Comparison of ENCODE assay signal across 9 cellular contexts in the genomic region with DNA sequence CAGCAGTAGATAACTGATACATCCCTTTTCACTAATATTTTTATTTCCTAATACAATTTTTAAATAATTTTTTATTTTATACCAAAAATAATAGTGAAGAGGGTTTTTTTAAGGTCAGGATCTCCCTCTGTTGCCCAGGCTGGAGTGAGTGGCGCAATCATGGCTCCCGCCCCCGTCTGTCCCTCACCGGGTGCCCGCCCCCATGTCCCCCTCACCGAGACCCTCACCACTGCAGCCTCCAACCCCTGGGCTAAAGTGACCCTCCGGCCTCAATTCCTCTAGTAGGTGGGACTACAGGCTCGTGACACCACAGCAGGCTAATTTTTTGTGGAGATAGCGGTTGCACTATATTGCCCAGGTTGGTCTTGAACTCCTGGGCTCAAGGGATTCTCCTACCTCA. TPM values are rescaled to one million over a fixed set of nuclear protein-coding genes. Genes with fewer than 3 reads are reported as not detected.
DNase-seq lines count a peak whose midpoint lies in the region; ATAC-seq and TF ChIP-seq lines count a peak whose summit lies in the region.
"Had no signal": no experiment of that assay in that cellular context is flagged by ENCODE, and none has a peak within 500 bp of the region (broad histone marks: within the 10 kb centered on the region; RNA-seq: fewer than 3 reads in every experiment).

No MANE protein-coding gene starts in this region.

- no peaks in the 10 kb centered on the region for H3K9me3 Mint-ChIP-seq in activated CD4-positive, alpha-beta memory T cell treated with anti-CD3 and anti-CD28 coated beads for 36 hours

- H3K36me3 ChIP-seq in right atrium auricular region (no peaks in the 10 kb centered on the region), gastrocnemius medialis (no peaks in the 10 kb centered on the region)

- CTCF ChIA-PET in activated CD4-positive, alpha-beta memory T cell treated with anti-CD3 and anti-CD28 coated beads for 36 hours (lab: Charles Lee), result no interaction called here

- ATAC-seq in gastrocnemius medialis (no peak), HG03354 (IDR thresholded peaks at IDR 0.05; ENCODE audit: poor library complexity, severe bottlenecking, unreplicated experiment) (no peak)

- H3K27ac ChIP-seq in right atrium auricular region (peak overlapping the region; percentile 90 to 96), gastrocnemius medialis (peak overlapping the region; percentile 86 to 94 (median 88))
- H3K27ac ChIP-seq: SK-N-MC had no signal

- peaks cover 0 to 24% of the 10 kb centered on the region in 2 donors for H3K4me1 ChIP-seq in right atrium auricular region
- H3K4me1 ChIP-seq in gastrocnemius medialis, result peaks cover 0 to 4% of the 10 kb centered on the region in 2 donors

- POLR2A ChIA-PET in activated CD4-positive, alpha-beta memory T cell treated with anti-CD3 and anti-CD28 coated beads for 36 hours (lab: Charles Lee), result no interaction called here

- H3K36me3 Mint-ChIP-seq in activated CD4-positive, alpha-beta memory T cell treated with anti-CD3 and anti-CD28 coated beads for 36 hours, result no peaks in the 10 kb centered on the region

- intact Hi-C loops in activated CD4-positive, alpha-beta memory T cell treated with anti-CD3 and anti-CD28 coated beads for 36 hours (cut with micrococcal nuclease), result no loop called here
- intact Hi-C loops in gastrocnemius medialis (cut with DNase I; ENCODE audit: low total_unique reads), result no loop called here

- TF ChIP-seq CTCF in GM12865 (IDR thresholded peaks at IDR 0.05; ENCODE audit: insufficient read depth, low read depth, low read length, missing control alignments) (no peak), right atrium auricular region (IDR thresholded peaks at IDR 0.05) (no peak), gastrocnemius medialis (IDR thresholded peaks at IDR 0.05 in 4 of 5, conservative IDR thresholded peaks at IDR 0.05 in 1 of 5) (no peak)

- peaks cover 19% of the 10 kb centered on the region for H3K4me1 Mint-ChIP-seq in activated CD4-positive, alpha-beta memory T cell treated with anti-CD3 and anti-CD28 coated beads for 36 hours (ENCODE audit: low read depth)

- peak overlapping the region; percentile 80 for H3K27ac Mint-ChIP-seq in activated CD4-positive, alpha-beta memory T cell treated with anti-CD3 and anti-CD28 coated beads for 36 hours

- H3K4me3 ChIP-seq in GM12865 (ENCODE audit: low read depth, low read length) (peak overlapping the region; percentile 70), right atrium auricular region (peak overlapping the region; percentile 48 to 83), gastrocnemius medialis (peak overlapping the region; percentile 66 to 77 (median 72))
- H3K4me3 ChIP-seq: SK-N-MC had no signal

- peak overlapping the region; percentile 84 for H3K4me3 Mint-ChIP-seq in activated CD4-positive, alpha-beta memory T cell treated with anti-CD3 and anti-CD28 coated beads for 36 hours

- TF ChIP-seq POLR2A in gastrocnemius medialis (IDR thresholded peaks at IDR 0.05), result no peak

- H3K27me3 ChIP-seq in right atrium auricular region, result no peaks in the 10 kb centered on the region
- peaks cover 8 to 47% (median 43%) of the 10 kb centered on the region in 3 donors for H3K27me3 ChIP-seq in gastrocnemius medialis

- in situ Hi-C loops in gastrocnemius medialis (cut with MboI; ENCODE audit: low sequenced_read_pairs in 4 of 4), result loop anchor here (25.0 kb wide), 3 partner anchors 474 to 949 kb away; a partner anchor contains a TSS

- DNase-seq in GM12865 (ENCODE audit: low read depth) (no peak), right atrium auricular region (ENCODE audit: low spot score) (no peak), gastrocnemius medialis (no peak), HUDEP-2 (lab: John Stamatoyannopoulos, UW; ENCODE audit: unreplicated experiment in 76 of 76) (no peak), NCI-H2196 (lab: John Stamatoyannopoulos, UW; ENCODE audit: unreplicated experiment) (no peak)
- no peak for DNase-seq in activated CD4-positive, alpha-beta memory T cell treated with anti-CD3 and anti-CD28 coated beads for 36 hours
- DNase-seq in stimulated activated naive CD4-positive, alpha-beta T cell treated with Interleukin-2 at 50 U/mL for 16 hours (lab: John Stamatoyannopoulos, UW), result no peak

- H3K9me3 ChIP-seq in right atrium auricular region, result no peaks in the 10 kb centered on the region
- no peaks in the 10 kb centered on the region for H3K9me3 ChIP-seq in gastrocnemius medialis

- no peaks in the 10 kb centered on the region for H3K27me3 Mint-ChIP-seq in activated CD4-positive, alpha-beta memory T cell treated with anti-CD3 and anti-CD28 coated beads for 36 hours

RNA-seq across cellular contexts. Expression of a gene that starts 17.8 kb away (rescaled TPM):
- 1 to 10 TPM; 3.9 to 4.9 TPM for total RNA-seq in activated CD4-positive, alpha-beta memory T cell treated with anti-CD3 and anti-CD28 coated beads for 36 hours
- total RNA-seq in right atrium auricular region (1 to 10 TPM; 8.0 to 8.4 TPM), gastrocnemius medialis (1 to 10 TPM in 3 of 4 donors, under 1 TPM in 1; 0.63 to 5.0 (median 2.1) TPM)

RNA-seq across cellular contexts. Expression of a gene that starts 32.5 kb away (rescaled TPM):
- 10 to 100 TPM; 20.7 to 22.0 TPM for total RNA-seq in activated CD4-positive, alpha-beta memory T cell treated with anti-CD3 and anti-CD28 coated beads for 36 hours
- total RNA-seq in right atrium auricular region (10 to 100 TPM; 10.2 to 15.8 TPM), gastrocnemius medialis (10 to 100 TPM in 3 of 4 donors, 1 to 10 TPM in 1; 7.6 to 28.4 (median 15.1) TPM)

RNA-seq across cellular contexts. Expression of a gene that starts 41.4 kb away (rescaled TPM):
- 100 to 1,000 TPM; 334 to 346 TPM for total RNA-seq in activated CD4-positive, alpha-beta memory T cell treated with anti-CD3 and anti-CD28 coated beads for 36 hours
- total RNA-seq in right atrium auricular region, result 100 to 1,000 TPM; 677 to 684 TPM
- 100 to 1,000 TPM; 388 to 612 (median 544) TPM for total RNA-seq in gastrocnemius medialis

RNA-seq across cellular contexts. Expression of a gene that starts 48.8 kb away (rescaled TPM):
- total RNA-seq in activated CD4-positive, alpha-beta memory T cell treated with anti-CD3 and anti-CD28 coated beads for 36 hours, result 10 to 100 TPM; 85.4 to 86.1 TPM
- 100 to 1,000 TPM; 111 to 125 TPM for total RNA-seq in right atrium auricular region
- 100 to 1,000 TPM in 2 of 4 donors, 10 to 100 TPM in 2; 83.9 to 111 (median 93.4) TPM for total RNA-seq in gastrocnemius medialis
